ENCODE assay signal across 8 cellular contexts in the genomic region with DNA sequence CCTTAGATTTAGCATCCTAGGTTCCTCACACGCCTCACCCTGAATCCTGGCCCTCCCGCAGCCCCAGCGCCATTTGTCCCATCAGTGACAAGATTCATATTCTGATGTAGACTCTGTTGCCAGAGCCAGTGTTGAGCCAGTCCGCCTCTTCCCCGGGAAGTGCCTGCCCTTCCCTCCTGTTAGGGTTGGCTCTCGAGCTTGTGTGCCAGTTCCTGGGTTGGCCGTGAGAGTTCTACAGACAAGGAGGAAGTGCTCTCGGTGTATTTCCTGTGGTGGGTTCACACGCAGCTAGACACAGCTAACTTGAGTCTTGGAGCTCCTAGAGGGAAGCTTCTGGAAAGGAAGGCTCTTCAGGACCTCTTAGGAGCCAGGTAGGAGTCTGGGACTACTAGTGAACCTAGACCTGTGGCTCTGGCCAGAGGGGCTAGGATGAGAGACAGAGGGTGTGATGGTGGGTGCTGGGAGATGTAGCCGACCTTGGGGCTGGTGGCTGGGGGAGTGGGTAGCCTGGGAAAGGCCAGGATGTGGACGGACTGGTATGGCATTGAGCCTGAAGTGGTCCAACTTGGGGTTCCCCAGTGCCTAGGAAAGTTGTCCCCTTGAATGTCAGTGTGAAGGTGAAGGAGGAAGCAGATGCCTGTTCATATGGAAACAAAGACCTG. TPM values are rescaled to one million over a fixed set of nuclear protein-coding genes. Genes with fewer than 3 reads are reported as not detected.
A peak's percentile ranks its signal among the peaks of the same experiment; 100 is the strongest.
DNase-seq lines count a peak whose midpoint lies in the region; ATAC-seq, FAIRE-seq and TF ChIP-seq lines count a peak whose summit lies in the region.

A gene (plus strand): TSS at position 261 of the 662 bp plus-strand sequence. CDS start 1,076 bp downstream, outside the sequence.

- H3K27me3 ChIP-seq in Peyer's patch, result no peaks in the 10 kb centered on the region
- H3K27me3 ChIP-seq in osteoblast (ENCODE audit: insufficient read depth, low read length), result no peaks in the 10 kb centered on the region
- H3K27me3 ChIP-seq in hepatocyte, result no peaks in the 10 kb centered on the region

- peak within 1 kb of the TSS; percentile 43 to 80 (median 66) for H3K27ac ChIP-seq in Peyer's patch
- H3K27ac ChIP-seq in osteoblast (ENCODE audit: low read depth, low read length), result peak within 1 kb of the TSS; percentile 32
- H3K27ac ChIP-seq in hepatocyte, result no peak within 1 kb of the TSS

- peaks cover 0 to 35% (median 0%) of the 10 kb centered on the region in 3 donors for H3K36me3 ChIP-seq in Peyer's patch
- H3K36me3 ChIP-seq in osteoblast (ENCODE audit: insufficient read depth, low read length), result peaks cover 24% of the 10 kb centered on the region
- no peaks in the 10 kb centered on the region for H3K36me3 ChIP-seq in hepatocyte (replicated peaks; ENCODE audit: insufficient read depth, low read depth)

- peak within 1 kb of the TSS; percentile 75 for H3K4me2 ChIP-seq in osteoblast (ENCODE audit: insufficient read depth, low read length)
- no peak within 1 kb of the TSS for H3K4me2 ChIP-seq in hepatocyte

- WGBS in hepatocyte (ENCODE audit: low lambda C conversion rate, missing lambda C conversion rate), result 95% methylated on average over 11 of the region's 11 CpGs

- H3K9me3 ChIP-seq in Peyer's patch (no peaks in the 10 kb centered on the region), osteoblast (ENCODE audit: low read depth, low read length) (no peaks in the 10 kb centered on the region), hepatocyte (ENCODE audit: low read depth) (no peaks in the 10 kb centered on the region)

- H3K4me3 Mint-ChIP-seq in effector memory CD8-positive, alpha-beta T cell, result peak within 1 kb of the TSS; percentile 90 to 98

- H3K4me1 Mint-ChIP-seq in effector memory CD8-positive, alpha-beta T cell (ENCODE audit: low read depth in 2 of 2), result peaks cover 29 to 32% of the 10 kb centered on the region in 2 donors

- DNase-seq in GM19239 (ENCODE audit: insufficient read length, low spot score) (peak; percentile 72), Peyer's patch (peak in 2 of 3 donors; percentile 70 to 79), osteoblast (ENCODE audit: insufficient read length, low spot score, missing footprints) (peak; percentile 18), cerebellar cortex (ENCODE audit: low spot score) (no peak), NCI-H82 (lab: John Stamatoyannopoulos, UW) (no peak), hepatocyte (ENCODE audit: low spot score) (no peak)
- peak; percentile 16 to 36 (median 22) for DNase-seq in effector memory CD8-positive, alpha-beta T cell

- TF ChIP-seq CTCF in Peyer's patch (IDR thresholded peaks at IDR 0.05) (no peak), osteoblast (IDR thresholded peaks at IDR 0.05; ENCODE audit: extremely low read depth, low read depth, low read length) (no peak), hepatocyte (IDR thresholded peaks at IDR 0.05; ENCODE audit: poor library complexity) (no peak)

- H3K4me3 ChIP-seq in Peyer's patch, result peak within 1 kb of the TSS; percentile 19 to 27 (median 22)
- peak within 1 kb of the TSS; percentile 41 for H3K4me3 ChIP-seq in osteoblast (ENCODE audit: insufficient read depth, low read length)
- no peak within 1 kb of the TSS for H3K4me3 ChIP-seq in hepatocyte

- H4K20me1 ChIP-seq in osteoblast (ENCODE audit: insufficient read depth, low read length) (peaks cover 20% of the 10 kb centered on the region), hepatocyte (ENCODE audit: insufficient read depth, poor library complexity, severe bottlenecking) (no peaks in the 10 kb centered on the region)

- H2AFZ ChIP-seq in osteoblast (ENCODE audit: low read length) (no peak within 1 kb of the TSS), hepatocyte (no peak within 1 kb of the TSS)

- TF ChIP-seq POLR2A in Peyer's patch (IDR thresholded peaks at IDR 0.05), result no peak

- H3K4me1 ChIP-seq in Peyer's patch, result peaks cover 0 to 20% (median 6%) of the 10 kb centered on the region in 4 donors
- H3K4me1 ChIP-seq in osteoblast (ENCODE audit: insufficient read depth, low read length), result peaks cover 10% of the 10 kb centered on the region
- no peaks in the 10 kb centered on the region for H3K4me1 ChIP-seq in hepatocyte (ENCODE audit: insufficient read depth)

- H3K9me2 ChIP-seq in hepatocyte (replicated peaks; ENCODE audit: insufficient read depth), result no peaks in the 10 kb centered on the region

- no peaks in the 10 kb centered on the region for H3K27me3 Mint-ChIP-seq in effector memory CD8-positive, alpha-beta T cell

- FAIRE-seq in GM19239 (lab: Jason Lieb, UNC), result peak; percentile 58

- H3K79me2 ChIP-seq in osteoblast (ENCODE audit: insufficient read depth, low read length) (no peaks in the 10 kb centered on the region), hepatocyte (no peaks in the 10 kb centered on the region)

- H3K36me3 Mint-ChIP-seq in effector memory CD8-positive, alpha-beta T cell (ENCODE audit: insufficient read depth), result peaks cover 24% of the 10 kb centered on the region

- peak within 1 kb of the TSS; percentile 95 to 99 for H3K27ac Mint-ChIP-seq in effector memory CD8-positive, alpha-beta T cell

- no peaks in the 10 kb centered on the region for H3K9me3 Mint-ChIP-seq in effector memory CD8-positive, alpha-beta T cell

- peak; percentile 89 for ATAC-seq in effector memory CD8-positive, alpha-beta T cell (replicated peaks)
- no peak for ATAC-seq in GM19324 (IDR thresholded peaks at IDR 0.05; ENCODE audit: low FRiP score, unreplicated experiment)

RNA-seq across cellular contexts. Expression of the gene that starts here (rescaled TPM):
- total RNA-seq in Peyer's patch (10 to 100 TPM; 16.1 to 45.4 (median 28.2) TPM), osteoblast (4.0 and 4.4 TPM in 2 replicates), hepatocyte (2.4 and 2.8 TPM in 2 replicates)
- 2.2 and 2.6 TPM in 2 replicates for polyA plus RNA-seq in hepatocyte

Comparison
In these comparisons a context has a peak if more than half of its experiments do, and no peak if none do; other contexts are left out.
1. DNase-seq: peak in GM19239 (single experiment), Peyer's patch (2 of 3), effector memory CD8-positive, alpha-beta T cell (3 of 3) and osteoblast (single experiment); none in cerebellar cortex (single experiment), NCI-H82 (single experiment) and hepatocyte (single experiment).